Comparison of ENCODE assay signal across 1 cellular context in genomic region chr5:178238313-178238635, GRCh38.
TF ChIP-seq lines count a peak whose summit lies in the region.

No MANE protein-coding gene starts in this region.

TF ChIP-seq in H1, 55 proteins besides CTCF, POLR2A, EP300 and RAD21:
- no peak for TF ChIP-seq POLR2AphosphoS5 (IDR thresholded peaks at IDR 0.05; ENCODE audit: low read depth, low read length)
- no peak for TF ChIP-seq TBP (IDR thresholded peaks at IDR 0.05; ENCODE audit: low read depth, low read length)
- TF ChIP-seq RBBP5 (IDR thresholded peaks at IDR 0.05; ENCODE audit: borderline replicate concordance, low read depth, low read length), result no peak
- TF ChIP-seq SIRT6 (IDR thresholded peaks at IDR 0.05; ENCODE audit: low read length), result no peak
- TF ChIP-seq EGR1 (IDR thresholded peaks at IDR 0.05; ENCODE audit: borderline replicate concordance, low read depth, low read length), result no peak
- no peak for TF ChIP-seq CBX5 (IDR thresholded peaks at IDR 0.05; ENCODE audit: low read depth, low read length)
